Comparison of ENCODE assay signal across 8 cellular contexts in genomic region chr20:61096463-61096862, GRCh38.
"Had no signal": no experiment of that assay in that cellular context is flagged by ENCODE, and none has a peak within 500 bp of the region (broad histone marks: within the 10 kb centered on the region; RNA-seq: fewer than 3 reads in every experiment).

No MANE protein-coding gene starts in this region.

- H3K4me3 ChIP-seq: GM12878 had no signal

- ATAC-seq: GM12878 had no signal

- DNase-seq: GDM1, GF-D8 had no signal

- FAIRE-seq: G401.6, GM12878, GM12891, GM12892, GM18507, GM19239 had no signal
